ENCODE assay signal across 1 cellular context in genomic region chr1:150162862-150163706, GRCh38.
TF ChIP-seq lines count a peak whose summit lies in the region.

No MANE protein-coding gene starts in this region.

TF ChIP-seq in K562, 482 proteins besides CTCF, POLR2A, EP300 and RAD21 (continued from another document and continues in another):
- TF ChIP-seq MGA (IDR thresholded peaks at IDR 0.05) (peak; percentile 86), DPF2 (IDR thresholded peaks at IDR 0.05) (peak; percentile 87), ETV1 (tag; conservative IDR thresholded peaks at IDR 0.05; ENCODE audit: low read depth) (peak; percentile 66; the same call in 1 of the 2 replicates), ARID1B (IDR thresholded peaks at IDR 0.05) (peak; percentile 91), ILF3 (IDR thresholded peaks at IDR 0.05; ENCODE audit: borderline replicate concordance) (no peak), MBD2 (IDR thresholded peaks at IDR 0.05; ENCODE audit: borderline replicate concordance, low read depth) (peak; percentile 56; the same call in 1 of the 2 replicates), ZKSCAN1 (IDR thresholded peaks at IDR 0.05; ENCODE audit: low read depth, low read length) (no peak; the same call in 1 of the 2 replicates), BRD4 (IDR thresholded peaks at IDR 0.05) (peak; percentile 80; the same call in 1 of the 2 replicates), AFF4 (CRISPR knock-in tag; IDR thresholded peaks at IDR 0.05) (peak; percentile 27; the same call in 1 of the 2 replicates), TEAD4 (IDR thresholded peaks at IDR 0.05; ENCODE audit: low read length) (peak; percentile 52), TEAD4 (CRISPR knock-in tag; IDR thresholded peaks at IDR 0.05; ENCODE audit: borderline replicate concordance) (no peak), TAL1 (IDR thresholded peaks at IDR 0.05) (peak; percentile 67), NCOR1 (IDR thresholded peaks at IDR 0.05) (peak; percentile 66), PBX2 (CRISPR knock-in tag; IDR thresholded peaks at IDR 0.05; ENCODE audit: low read depth) (no peak), PBX2 (tag; conservative IDR thresholded peaks at IDR 0.05; ENCODE audit: low read depth) (peak; percentile 82), NR2F6 (CRISPR knock-in tag; IDR thresholded peaks at IDR 0.05) (no peak), PTBP1 (IDR thresholded peaks at IDR 0.05; ENCODE audit: low read depth, low read length) (0 out of 2 replicates have a peak, but pooled peaks have one; percentile 19), CREB3L1 (IDR thresholded peaks at IDR 0.05; ENCODE audit: borderline replicate concordance, low read depth) (0 out of 2 replicates have a peak, but pooled peaks have one; percentile 49), MAX (CRISPR knock-in tag; IDR thresholded peaks at IDR 0.05) (peak; percentile 84), TRIM24 (IDR thresholded peaks at IDR 0.05) (0 out of 4 replicates have a peak, but pooled peaks of 1 of the 2 experiments have one; percentile 44), CXXC5 (CRISPR knock-in tag; IDR thresholded peaks at IDR 0.05) (peak; percentile 30), RCOR1 (IDR thresholded peaks at IDR 0.05; ENCODE audit: borderline replicate concordance in 1 of 2, low read depth in 2 of 2, low read length in 2 of 2) (peak; percentile 45 to 61; a peak in 1 of 4 replicates), ZBTB7A (IDR thresholded peaks at IDR 0.05; ENCODE audit: borderline replicate concordance, control insufficient read depth, low read depth, low read length) (0 out of 2 replicates have a peak, but pooled peaks have one; percentile 41), MAFK (IDR thresholded peaks at IDR 0.05; ENCODE audit: low read length) (peak; percentile 68), RFX5 (IDR thresholded peaks at IDR 0.05; ENCODE audit: low read depth, low read length) (0 out of 2 replicates have a peak, but pooled peaks have one; percentile 12), SUPT5H (IDR thresholded peaks at IDR 0.05) (peak; percentile 72), DEAF1 (CRISPR knock-in tag; IDR thresholded peaks at IDR 0.05) (0 out of 2 replicates have a peak, but pooled peaks have one; percentile 18), EP400 (IDR thresholded peaks at IDR 0.05) (peak; percentile 75), SMC3 (conservative IDR thresholded peaks at IDR 0.05; ENCODE audit: insufficient read depth, low read depth, low read length) (0 out of 2 replicates have a peak, but pooled peaks have one; percentile 17), NCOA6 (IDR thresholded peaks at IDR 0.05) (no peak), ZNF12 (CRISPR knock-in tag; IDR thresholded peaks at IDR 0.05) (peak; percentile 77), CBX8 (IDR thresholded peaks at IDR 0.05; ENCODE audit: borderline replicate concordance, extremely low read depth, low read depth, low read length, poor library complexity, severe bottlenecking) (no peak), NBN (IDR thresholded peaks at IDR 0.05; ENCODE audit: low read depth) (peak; percentile 79), TEAD2 (tag; IDR thresholded peaks at IDR 0.05) (0 out of 2 replicates have a peak, but pooled peaks have one; percentile 14), ATF3 (IDR thresholded peaks at IDR 0.05) (peak; percentile 48; the same call in 1 of the 2 replicates), ATF3 (CRISPR knock-in tag; conservative IDR thresholded peaks at IDR 0.05) (no peak), FOS (IDR thresholded peaks at IDR 0.05; ENCODE audit: extremely low read depth, insufficient read length) (no peak), RB1 (IDR thresholded peaks at IDR 0.05; ENCODE audit: low read depth) (0 out of 2 replicates have a peak, but pooled peaks have one; percentile 15), ZFP36 (IDR thresholded peaks at IDR 0.05; ENCODE audit: low read depth, low read length, partially characterized antibody) (peak; percentile 86)
